9 cellular contexts compared by ENCODE assay signal in the genomic region with DNA sequence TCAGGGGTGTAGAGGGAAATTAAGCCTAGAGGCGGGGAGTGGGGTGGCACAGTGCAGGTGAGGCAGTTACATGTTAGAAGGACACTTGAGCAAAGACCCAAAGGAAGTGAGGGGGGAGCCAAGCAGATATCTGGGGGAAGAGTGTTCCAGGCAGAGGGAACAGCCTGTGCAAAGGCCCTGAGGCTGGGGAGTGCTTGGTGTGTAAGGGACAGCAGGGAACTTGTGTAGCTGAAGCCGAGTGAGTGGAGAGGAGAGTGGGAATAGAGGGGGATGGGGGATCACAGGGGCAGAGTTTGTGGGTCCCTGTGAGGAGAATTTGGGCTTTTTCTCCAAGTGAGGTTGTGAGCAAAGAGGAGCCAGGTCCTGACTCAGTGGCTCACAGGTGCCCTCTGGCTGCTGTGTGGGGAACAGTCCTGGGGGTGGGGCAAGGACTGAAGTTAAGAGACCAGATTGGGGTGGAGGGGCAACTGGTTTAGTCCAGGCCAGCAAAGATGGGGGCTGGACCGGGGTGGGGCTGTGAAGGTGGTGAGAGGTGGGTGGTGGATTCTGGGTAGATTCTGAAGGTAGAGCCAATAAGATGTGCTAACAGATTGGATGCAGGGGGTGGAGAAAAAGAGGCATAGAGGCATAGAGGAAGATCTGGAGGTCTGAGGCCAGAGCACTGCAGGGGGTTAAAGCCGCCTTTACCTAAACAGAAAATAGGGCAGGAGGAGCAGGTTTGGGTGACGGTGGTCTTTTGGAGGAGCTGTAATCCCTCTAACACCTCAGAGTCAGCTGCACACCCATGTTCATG.
DNase-seq lines count a peak whose midpoint lies in the region; ATAC-seq and TF ChIP-seq lines count a peak whose summit lies in the region.
"Had no signal": no experiment of that assay in that cellular context is flagged by ENCODE, and none has a peak within 500 bp of the region (broad histone marks: within the 10 kb centered on the region; RNA-seq: fewer than 3 reads in every experiment).

No MANE protein-coding gene starts in this region.

- H3K4me3 Mint-ChIP-seq in endothelial cell (ENCODE audit: unreplicated experiment): no peak overlapping the region
- no peak overlapping the region for H3K4me3 Mint-ChIP-seq in neural progenitor cell
- H3K4me3 Mint-ChIP-seq: central memory CD8-positive, alpha-beta T cell had no signal

- H3K9me3 ChIP-seq in MG63 (peaks cover 7% of the 10 kb centered on the region), neural progenitor cell (ENCODE audit: low read depth) (no peaks in the 10 kb centered on the region), vagina (no peaks in the 10 kb centered on the region)

- no peak for DNase-seq in GM12864 (ENCODE audit: low read depth)
- peak; percentile 75 for DNase-seq in MG63
- DNase-seq in activated CD4-positive, alpha-beta T cell treated with anti-CD3 and anti-CD28 coated beads, Interleukin-2, amount 50 U/mL, for 1 hour: peak; percentile 44
- peak; percentile 73 for DNase-seq in endothelial cell (ENCODE audit: low spot score)
- DNase-seq in neural progenitor cell (ENCODE audit: low spot score): peak; percentile 63
- DNase-seq in vagina (ENCODE audit: extremely low spot score in 2 of 2): no peak
- DNase-seq in omental fat pad (ENCODE audit: low spot score): no peak
- DNase-seq in NCI-H774 (lab: John Stamatoyannopoulos, UW): no peak

- no peak overlapping the region for H2AFZ ChIP-seq in neural progenitor cell (replicated peaks)

- no peak overlapping the region for H3K9ac ChIP-seq in neural progenitor cell

- intact Hi-C loops in vagina (cut with DNase I): no loop called here

- no peak overlapping the region for H3K4me2 ChIP-seq in neural progenitor cell

- no peaks in the 10 kb centered on the region for H3K79me2 ChIP-seq in neural progenitor cell (ENCODE audit: low read depth)

- no peaks in the 10 kb centered on the region for H3K36me3 ChIP-seq in MG63
- H3K36me3 ChIP-seq in neural progenitor cell: no peaks in the 10 kb centered on the region
- no peaks in the 10 kb centered on the region for H3K36me3 ChIP-seq in vagina

- H3K36me3 Mint-ChIP-seq in endothelial cell (ENCODE audit: low read depth, unreplicated experiment) (no peaks in the 10 kb centered on the region), neural progenitor cell (peaks cover under 1% of the 10 kb centered on the region)

- H3K9me3 Mint-ChIP-seq in endothelial cell (ENCODE audit: unreplicated experiment) (peaks cover 3% of the 10 kb centered on the region), neural progenitor cell (peaks cover under 1% of the 10 kb centered on the region)
- H3K9me3 Mint-ChIP-seq: central memory CD8-positive, alpha-beta T cell had no signal

- H3K27ac ChIP-seq in neural progenitor cell: no peak overlapping the region
- no peak overlapping the region for H3K27ac ChIP-seq in vagina

- H4K20me1 ChIP-seq in neural progenitor cell (ENCODE audit: low read depth): peaks cover 21% of the 10 kb centered on the region

- H3F3A ChIP-seq in neural progenitor cell (ENCODE audit: low read depth): no peaks in the 10 kb centered on the region

- no peak for TF ChIP-seq POLR2A in vagina (IDR thresholded peaks at IDR 0.05)

- H3K27ac Mint-ChIP-seq in endothelial cell (ENCODE audit: unreplicated experiment) (peak overlapping the region; percentile 93), neural progenitor cell (no peak overlapping the region)

- H3K4me3 ChIP-seq in GM12864 (ENCODE audit: low read depth, low read length) (no peak overlapping the region), MG63 (no peak overlapping the region), neural progenitor cell (no peak overlapping the region), vagina (no peak overlapping the region)

- no peak for ATAC-seq in omental fat pad (ENCODE audit: low FRiP score)

- H3K27me3 ChIP-seq in MG63 (peaks cover 2% of the 10 kb centered on the region; the same call in 1 of the 2 replicates), neural progenitor cell (no peaks in the 10 kb centered on the region), vagina (no peaks in the 10 kb centered on the region)

- peak; percentile 92 for TF ChIP-seq CTCF in GM12864 (IDR thresholded peaks at IDR 0.05; ENCODE audit: low read depth, low read length, missing control alignments)
- TF ChIP-seq CTCF in endothelial cell (IDR thresholded peaks at IDR 0.05; ENCODE audit: unreplicated experiment): peak; percentile 50
- peak; percentile 62 for TF ChIP-seq CTCF in neural progenitor cell (IDR thresholded peaks at IDR 0.05)
- peak; percentile 34 to 43 (median 35) for TF ChIP-seq CTCF in vagina (IDR thresholded peaks at IDR 0.05)
- peak in 1 of 3 donors; percentile 14 for TF ChIP-seq CTCF in omental fat pad (IDR thresholded peaks at IDR 0.05)

- peaks cover 32% of the 10 kb centered on the region for H3K4me1 Mint-ChIP-seq in endothelial cell (ENCODE audit: unreplicated experiment)
- H3K4me1 Mint-ChIP-seq in neural progenitor cell: peaks cover 12% of the 10 kb centered on the region
- H3K4me1 Mint-ChIP-seq: central memory CD8-positive, alpha-beta T cell had no signal

- H3K4me1 ChIP-seq in neural progenitor cell (no peaks in the 10 kb centered on the region), vagina (no peaks in the 10 kb centered on the region)

- H3K27me3 Mint-ChIP-seq in endothelial cell (ENCODE audit: unreplicated experiment): peaks cover 11% of the 10 kb centered on the region
- peaks cover 6% of the 10 kb centered on the region for H3K27me3 Mint-ChIP-seq in neural progenitor cell (ENCODE audit: insufficient read depth, low read depth)

Comparison
In these comparisons a context has a peak if more than half of its experiments do, and no peak if none do; other contexts are left out.
1. DNase-seq: peak in MG63 (single experiment), activated CD4-positive, alpha-beta T cell treated with anti-CD3 and anti-CD28 coated beads, Interleukin-2, amount 50 U/mL, for 1 hour (single experiment), endothelial cell (single experiment) and neural progenitor cell (single experiment); none in GM12864 (single experiment), vagina (0 of 2), omental fat pad (single experiment) and NCI-H774 (single experiment).